Comparison of ENCODE assay signal across 22 cellular contexts in genomic region chr5:39226558-39226957, GRCh38. TPM values are rescaled to one million over a fixed set of nuclear protein-coding genes. Genes with fewer than 3 reads are reported as not detected.
DNase-seq lines count a peak whose midpoint lies in the region; TF ChIP-seq lines count a peak whose summit lies in the region.
"Had no signal": no experiment of that assay in that cellular context is flagged by ENCODE, and none has a peak within 500 bp of the region (broad histone marks: within the 10 kb centered on the region; RNA-seq: fewer than 3 reads in every experiment).

No MANE protein-coding gene starts in this region.

- no peak for TF ChIP-seq POLR2A in esophagus muscularis mucosa (IDR thresholded peaks at IDR 0.05; ENCODE audit: low read depth)

- H3K9me3 ChIP-seq in colonic mucosa = no peaks in the 10 kb centered on the region
- H3K9me3 ChIP-seq in neural progenitor cell (ENCODE audit: low read depth) = no peaks in the 10 kb centered on the region
- no peaks in the 10 kb centered on the region for H3K9me3 ChIP-seq in esophagus muscularis mucosa

- H2AFZ ChIP-seq in neural progenitor cell (replicated peaks) = peak overlapping the region; percentile 71

- no peaks in the 10 kb centered on the region for H3F3A ChIP-seq in neural progenitor cell (ENCODE audit: low read depth)

- no peak for TF ChIP-seq EP300 in esophagus muscularis mucosa (IDR thresholded peaks at IDR 0.05)

- H3K36me3 Mint-ChIP-seq in activated naive CD4-positive, alpha-beta T cell treated with anti-CD3 and anti-CD28 coated beads for 36 hours (ENCODE audit: low read depth) = no peaks in the 10 kb centered on the region
- H3K36me3 Mint-ChIP-seq in neural progenitor cell = no peaks in the 10 kb centered on the region

- H4K20me1 ChIP-seq in neural progenitor cell (ENCODE audit: low read depth) = no peaks in the 10 kb centered on the region

- H3K36me3 ChIP-seq in colonic mucosa (no peaks in the 10 kb centered on the region), neural progenitor cell (no peaks in the 10 kb centered on the region), esophagus muscularis mucosa (no peaks in the 10 kb centered on the region)

- H3K4me3 ChIP-seq in colonic mucosa (no peak overlapping the region), neural progenitor cell (no peak overlapping the region), esophagus muscularis mucosa (no peak overlapping the region)

- no peaks in the 10 kb centered on the region for H3K27me3 Mint-ChIP-seq in activated naive CD4-positive, alpha-beta T cell treated with anti-CD3 and anti-CD28 coated beads for 36 hours (ENCODE audit: low read depth)
- H3K27me3 Mint-ChIP-seq in neural progenitor cell (ENCODE audit: insufficient read depth, low read depth) = no peaks in the 10 kb centered on the region

- H3K4me3 Mint-ChIP-seq in activated naive CD4-positive, alpha-beta T cell treated with anti-CD3 and anti-CD28 coated beads for 36 hours = peak overlapping the region; percentile 25
- H3K4me3 Mint-ChIP-seq in neural progenitor cell = no peak overlapping the region
- H3K4me3 Mint-ChIP-seq: HFFc6 had no signal

- peak overlapping the region; percentile 45 for H3K27ac ChIP-seq in VCaP
- peak overlapping the region; percentile 10 for H3K27ac ChIP-seq in colonic mucosa
- no peak overlapping the region for H3K27ac ChIP-seq in neural progenitor cell
- no peak overlapping the region for H3K27ac ChIP-seq in esophagus muscularis mucosa (replicated peaks in 1 of 4)
- H3K27ac ChIP-seq: KMS-11 had no signal

- H3K27ac Mint-ChIP-seq in activated naive CD4-positive, alpha-beta T cell treated with anti-CD3 and anti-CD28 coated beads for 36 hours = peak overlapping the region; percentile 5
- H3K27ac Mint-ChIP-seq in neural progenitor cell = no peak overlapping the region
- H3K27ac Mint-ChIP-seq: HFFc6 had no signal

- DNase-seq in activated naive CD4-positive, alpha-beta T cell treated with anti-CD3 and anti-CD28 coated beads for 36 hours = no peak
- no peak for DNase-seq in activated naive CD4-positive, alpha-beta T cell treated with Interleukin-2 at 50 U/mL for 16 hours
- no peak for DNase-seq in colonic mucosa
- DNase-seq in neural progenitor cell (ENCODE audit: low spot score) = no peak
- no peak for DNase-seq in esophagus muscularis mucosa (ENCODE audit: extremely low spot score)
- DNase-seq in GF-D8 (lab: John Stamatoyannopoulos, UW) = no peak
- DNase-seq in RKO (ENCODE audit: low spot score) = no peak
- DNase-seq: ACHN, C1 segment of cervical spinal cord, DMS79, H7, HFFc6, MV-4-11, NCI-H1694 treated with DMSO at 0.1 percent for 48 hours, NCI-H2107, NCI-H510A, NCI-H748 treated with DMSO at 0.1 percent for 48 hours, OCI-M1, RPMI8226, SHP77 treated with DMSO at 0.1 percent for 48 hours had no signal

- peaks cover 38% of the 10 kb centered on the region for H3K4me1 Mint-ChIP-seq in activated naive CD4-positive, alpha-beta T cell treated with anti-CD3 and anti-CD28 coated beads for 36 hours (ENCODE audit: low read depth)
- no peaks in the 10 kb centered on the region for H3K4me1 Mint-ChIP-seq in neural progenitor cell

- no peak for TF ChIP-seq CTCF in VCaP (conservative IDR thresholded peaks at IDR 0.05)
- no peak for TF ChIP-seq CTCF in colonic mucosa (IDR thresholded peaks at IDR 0.05)
- TF ChIP-seq CTCF in neural progenitor cell (IDR thresholded peaks at IDR 0.05) = no peak
- no peak for TF ChIP-seq CTCF in esophagus muscularis mucosa (IDR thresholded peaks at IDR 0.05)

- no peaks in the 10 kb centered on the region for H3K79me2 ChIP-seq in neural progenitor cell (ENCODE audit: low read depth)

- H3K27me3 ChIP-seq in colonic mucosa = no peaks in the 10 kb centered on the region
- H3K27me3 ChIP-seq in neural progenitor cell = no peaks in the 10 kb centered on the region
- H3K27me3 ChIP-seq in esophagus muscularis mucosa = no peaks in the 10 kb centered on the region

- H3K4me1 ChIP-seq in colonic mucosa (peaks cover 10% of the 10 kb centered on the region), neural progenitor cell (peaks cover 8% of the 10 kb centered on the region), esophagus muscularis mucosa (no peaks in the 10 kb centered on the region)

- no peak overlapping the region for H3K9ac ChIP-seq in colonic mucosa (ENCODE audit: low read depth in 2 of 2, low read length in 2 of 2)
- no peak overlapping the region for H3K9ac ChIP-seq in neural progenitor cell
- H3K9ac ChIP-seq: KMS-11 had no signal

- WGBS in esophagus muscularis mucosa = 95% methylated on average over 1 of the region's 1 CpG

- H3K4me2 ChIP-seq in neural progenitor cell = no peak overlapping the region
- H3K4me2 ChIP-seq: KMS-11 had no signal

- CTCF ChIA-PET in activated naive CD4-positive, alpha-beta T cell treated with anti-CD3 and anti-CD28 coated beads for 36 hours (lab: Charles Lee) = interaction anchor here (0.8 to 12.8 kb wide), 4 partner anchors 8 to 51 kb away, joined by 3 to 317 read pairs (median 50); partner anchors contain the start of gene FYB1

- H3K9me3 Mint-ChIP-seq in activated naive CD4-positive, alpha-beta T cell treated with anti-CD3 and anti-CD28 coated beads for 36 hours = no peaks in the 10 kb centered on the region
- H3K9me3 Mint-ChIP-seq in neural progenitor cell = no peaks in the 10 kb centered on the region
- H3K9me3 Mint-ChIP-seq: HFFc6 had no signal

- intact Hi-C loops in activated naive CD4-positive, alpha-beta T cell treated with anti-CD3 and anti-CD28 coated beads for 36 hours (cut with micrococcal nuclease) = no loop called here
- intact Hi-C loops in colonic mucosa (cut with DNase I) (no loop called here), esophagus muscularis mucosa (cut with DNase I) (no loop called here)

RNA-seq across cellular contexts. Expression of gene FYB1, which starts 7.2 kb away (rescaled TPM):
- 100 to 1,000 TPM; 129 TPM for total RNA-seq in activated naive CD4-positive, alpha-beta T cell treated with anti-CD3 and anti-CD28 coated beads for 36 hours
- total RNA-seq in colonic mucosa (1 to 10 TPM; 6.1 to 8.6 TPM), neural progenitor cell (ENCODE audit: low replicate concordance) (not detected in 2 replicates), esophagus muscularis mucosa (10 to 100 TPM in 1 of 4 donors, 1 to 10 TPM in 3; 3.2 to 12.9 (median 3.9) TPM)
- total RNA-seq: H7 had no signal

Comparison
In these comparisons a context has a peak if more than half of its experiments do, and no peak if none do; other contexts are left out.
1. H3K27ac ChIP-seq: peak in VCaP (single experiment) and colonic mucosa (single experiment); none in neural progenitor cell (single experiment) and esophagus muscularis mucosa (0 of 4).
2. RNA of gene FYB1, which starts 7.2 kb away (total RNA-seq): 129 TPM in activated naive CD4-positive, alpha-beta T cell treated with anti-CD3 and anti-CD28 coated beads for 36 hours; 6.1 to 8.6 TPM in colonic mucosa, 3.2 to 12.9 TPM in esophagus muscularis mucosa and not detected in neural progenitor cell; every median in the first group is over 4 times any median in the second.